Comparison of ENCODE assay signal across 1 cellular context in genomic region chr5:95780597-95780996, GRCh38.
TF ChIP-seq lines count a peak whose summit lies in the region.

No MANE protein-coding gene starts in this region.

TF ChIP-seq in SK-N-SH, 30 proteins besides CTCF, POLR2A, EP300 and RAD21 (continued from another document):
- TF ChIP-seq MXI1 (IDR thresholded peaks at IDR 0.05; ENCODE audit: low read depth, low read length) (no peak), JUND (IDR thresholded peaks at IDR 0.05) (no peak), USF1 (IDR thresholded peaks at IDR 0.05; ENCODE audit: borderline replicate concordance, low read depth) (no peak), FOXJ3 (CRISPR knock-in tag; IDR thresholded peaks at IDR 0.05) (no peak), YY1 (IDR thresholded peaks at IDR 0.05; ENCODE audit: low read depth) (no peak), FOXM1 (IDR thresholded peaks at IDR 0.05; ENCODE audit: low read depth) (no peak), REST (IDR thresholded peaks at IDR 0.05; ENCODE audit: low read depth, low read length) (no peak), NFIC (IDR thresholded peaks at IDR 0.05; ENCODE audit: borderline replicate concordance) (no peak), ZBTB33 (IDR thresholded peaks at IDR 0.05; ENCODE audit: borderline replicate concordance, low read depth) (no peak), GATA2 (CRISPR knock-in tag; IDR thresholded peaks at IDR 0.05) (no peak), EZH2phosphoT487 (IDR thresholded peaks at IDR 0.05; ENCODE audit: borderline replicate concordance, low read depth) (no peak), ELF1 (IDR thresholded peaks at IDR 0.05) (no peak), RCOR1 (IDR thresholded peaks at IDR 0.05; ENCODE audit: low read length) (no peak)
TF ChIP-seq in SK-N-SH: peak in this region for 0.
